ENCODE assay signal across 26 cellular contexts in genomic region chr5:52876456-52876855, GRCh38.
DNase-seq lines count a peak whose midpoint lies in the region; ATAC-seq and TF ChIP-seq lines count a peak whose summit lies in the region.
"Had no signal": no experiment of that assay in that cellular context is flagged by ENCODE, and none has a peak within 500 bp of the region (broad histone marks: within the 10 kb centered on the region; RNA-seq: fewer than 3 reads in every experiment).

No MANE protein-coding gene starts in this region.

- H4K8ac ChIP-seq in IMR-90 (ENCODE audit: low read depth in 2 of 2, low read length in 2 of 2) = peak overlapping the region in 1 of 2 experiments; percentile 57; a peak in 2 of 4 replicates

- peak overlapping the region; percentile 30; the same call in 1 of the 2 replicates for H2BK20ac ChIP-seq in IMR-90 (ENCODE audit: low read depth, low read length)

- H3K14ac ChIP-seq in IMR-90 (replicated peaks; ENCODE audit: low read depth, low read length) = peak overlapping the region; percentile 15

- H2BK5ac ChIP-seq in IMR-90 (ENCODE audit: low read depth, low read length, poor library complexity, severe bottlenecking) = peak overlapping the region; percentile 38

- 0 out of 2 replicates have a peak overlapping the region, but pooled peaks have one; percentile 14 for H2AK5ac ChIP-seq in IMR-90 (ENCODE audit: low read depth, low read length)

- H3K4me3 Mint-ChIP-seq in Calu3 (ENCODE audit: low read depth, unreplicated experiment) = no peak overlapping the region
- H3K4me3 Mint-ChIP-seq: activated CD4-positive, alpha-beta memory T cell treated with anti-CD3 and anti-CD28 coated beads for 36 hours; activated naive CD8-positive, alpha-beta T cell treated with anti-CD3 and anti-CD28 coated beads, Interleukin-2, amount 50 U/mL, for 24 hours; activated T-cell treated with anti-CD3 and anti-CD28 coated beads, Interleukin-2, amount 50 U/mL, for 72 hours; brain; nephron progenitor cell had no signal

- H3K9ac ChIP-seq in IMR-90 (ENCODE audit: low read depth, low read length) (no peak overlapping the region), rectal smooth muscle tissue (ENCODE audit: low read length) (no peak overlapping the region)
- H3K9ac ChIP-seq: BLaER1, KMS-11 had no signal

- BruUV-seq in IMR-90 (replicated peaks; lab: Mats Ljungman, UMichigan) = no TSS peak
- BruUV-seq in Calu3 (replicated peaks; lab: Mats Ljungman, UMichigan) = no TSS peak

- dilution Hi-C loops in IMR-90 (cut with HindIII; ENCODE audit: low sequenced_read_pairs, unreplicated experiment) = no loop called here

- no peak overlapping the region for H2AFZ ChIP-seq in IMR-90 (replicated peaks; ENCODE audit: low read length, poor library complexity)

- H3K4me2 ChIP-seq in IMR-90 (ENCODE audit: low read depth, low read length) = peak overlapping the region; percentile 25
- H3K4me2 ChIP-seq: BLaER1, KMS-11 had no signal

- CTCF ChIA-PET in IMR-90 (lab: Yijun Ruan, JAX) (interaction anchor here (0.7 to 1.8 kb wide), 2 partner anchors 39 to 66 kb away, joined by 3 to 4 read pairs; no protein-coding TSS in a partner anchor), Calu3 (lab: Charles Lee) (no interaction called here)

- no peak overlapping the region for H2AK9ac ChIP-seq in IMR-90 (replicated peaks; ENCODE audit: low read depth, low read length, poor library complexity)

- H3K9me3 ChIP-seq in IMR-90 (ENCODE audit: control insufficient read depth, insufficient read depth, low read length) (no peaks in the 10 kb centered on the region), right cardiac atrium (ENCODE audit: control insufficient read depth, low read length) (no peaks in the 10 kb centered on the region)
- H3K9me3 ChIP-seq: BLaER1, lower lobe of right lung, spleen, stomach, thyroid gland had no signal

- no peak for TF ChIP-seq POLR2A in IMR-90 (IDR thresholded peaks at IDR 0.05; ENCODE audit: low read depth, low read length)

- in situ Hi-C loops in IMR-90 (cut with MboI; ENCODE audit: low sequenced_read_pairs) = no loop called here

- no peak for TF ChIP-seq CTCF in IMR-90 (conservative IDR thresholded peaks at IDR 0.05; ENCODE audit: low read depth, low read length)
- no peak for TF ChIP-seq CTCF in Calu3 (IDR thresholded peaks at IDR 0.05; ENCODE audit: unreplicated experiment)

- peak overlapping the region; percentile 45; the same call in 1 of the 2 replicates for H2BK120ac ChIP-seq in IMR-90 (ENCODE audit: low read depth, low read length)

- POLR2A ChIA-PET in IMR-90 (lab: Charles Lee; ENCODE audit: unreplicated experiment) = no interaction called here

- H3K4me1 Mint-ChIP-seq in Calu3 (ENCODE audit: low read depth, unreplicated experiment) = peaks cover 9% of the 10 kb centered on the region
- H3K4me1 Mint-ChIP-seq: activated naive CD8-positive, alpha-beta T cell treated with anti-CD3 and anti-CD28 coated beads, Interleukin-2, amount 50 U/mL, for 24 hours had no signal

- no peaks in the 10 kb centered on the region for H3K27me3 Mint-ChIP-seq in Calu3 (ENCODE audit: unreplicated experiment)
- H3K27me3 Mint-ChIP-seq: activated CD4-positive, alpha-beta memory T cell treated with anti-CD3 and anti-CD28 coated beads for 36 hours; activated naive CD8-positive, alpha-beta T cell treated with anti-CD3 and anti-CD28 coated beads, Interleukin-2, amount 50 U/mL, for 24 hours had no signal

- peak; percentile 85 for ATAC-seq in IMR-90 (ENCODE audit: low read depth)
- ATAC-seq in right cardiac atrium = peak; percentile 78 to 91
- ATAC-seq in GM18511 (IDR thresholded peaks at IDR 0.05; ENCODE audit: unreplicated experiment) = no peak
- ATAC-seq: activated naive CD8-positive, alpha-beta T cell treated with anti-CD3 and anti-CD28 coated beads, Interleukin-2, amount 50 U/mL, for 24 hours; activated T-cell treated with anti-CD3 and anti-CD28 coated beads, Interleukin-2, amount 50 U/mL, for 72 hours; lower lobe of right lung had no signal

- H3K4me1 ChIP-seq in IMR-90 (ENCODE audit: control insufficient read depth, insufficient read depth, low read length) (peaks cover 5% of the 10 kb centered on the region; the same call in 1 of the 2 replicates), right cardiac atrium (ENCODE audit: control insufficient read depth, insufficient read depth, low read length) (no peaks in the 10 kb centered on the region), rectal smooth muscle tissue (ENCODE audit: control insufficient read depth, insufficient read depth, low read length) (peaks cover 4% of the 10 kb centered on the region)
- H3K4me1 ChIP-seq: BLaER1, lower lobe of right lung, thyroid gland had no signal

- H4K20me1 ChIP-seq in IMR-90 (ENCODE audit: insufficient read depth, low read length) = no peaks in the 10 kb centered on the region
- H4K20me1 ChIP-seq: BLaER1 had no signal

- H3K27ac ChIP-seq in IMR-90 (ENCODE audit: insufficient read depth, low read length) = no peak overlapping the region
- no peak overlapping the region for H3K27ac ChIP-seq in right cardiac atrium (ENCODE audit: low read length)
- H3K27ac ChIP-seq in rectal smooth muscle tissue (ENCODE audit: low read depth, low read length) = peak overlapping the region; percentile 17
- H3K27ac ChIP-seq: BLaER1, HL-60, KMS-11, lower lobe of right lung, stomach had no signal

- H3K23ac ChIP-seq in IMR-90 (ENCODE audit: low read depth, low read length) = peak overlapping the region; percentile 3; the same call in 1 of the 2 replicates

- H3K56ac ChIP-seq in IMR-90 (ENCODE audit: extremely low read depth, insufficient read depth, low read length) = peak overlapping the region; percentile 8; the same call in 1 of the 2 replicates

- intact Hi-C loops in IMR-90 (cut with micrococcal nuclease) (no loop called here), right cardiac atrium (cut with DNase I) (no loop called here), Calu3 (cut with micrococcal nuclease; ENCODE audit: unreplicated experiment) (no loop called here)

- peak overlapping the region; percentile 57; the same call in 1 of the 2 replicates for H3K18ac ChIP-seq in IMR-90 (ENCODE audit: low read depth, low read length)

- H3K4ac ChIP-seq in IMR-90 (ENCODE audit: low read depth, low read length) = peak overlapping the region; percentile 9; the same call in 1 of the 2 replicates

- DNase-seq in IMR-90 = peak; percentile 72
- DNase-seq in astrocyte of the hippocampus (ENCODE audit: low read depth, low spot score) = peak; percentile 53
- DNase-seq in right cardiac atrium = no peak
- DNase-seq in NCI-H446 (lab: John Stamatoyannopoulos, UW) = no peak
- DNase-seq in Calu3 = no peak
- DNase-seq: activated CD4-positive, alpha-beta memory T cell treated with anti-CD3 and anti-CD28 coated beads for 36 hours; activated naive CD4-positive, alpha-beta T cell; activated naive CD8-positive, alpha-beta T cell treated with anti-CD3 and anti-CD28 coated beads, Interleukin-2, amount 50 U/mL, for 24 hours; activated T-cell treated with anti-CD3 and anti-CD28 coated beads, Interleukin-2, amount 50 U/mL, for 72 hours; H7; lower lobe of right lung; MM.1S; NCI-H1105 treated with DMSO at 0.1 percent for 48 hours; NCI-H2029; NCI-H526; nephron progenitor cell; spleen; stomach; T-helper 2 cell; thyroid gland had no signal

- H3K27ac Mint-ChIP-seq in Calu3 (ENCODE audit: unreplicated experiment) = no peak overlapping the region
- H3K27ac Mint-ChIP-seq: activated CD4-positive, alpha-beta memory T cell treated with anti-CD3 and anti-CD28 coated beads for 36 hours; activated naive CD8-positive, alpha-beta T cell treated with anti-CD3 and anti-CD28 coated beads, Interleukin-2, amount 50 U/mL, for 24 hours; activated T-cell treated with anti-CD3 and anti-CD28 coated beads, Interleukin-2, amount 50 U/mL, for 72 hours; brain; nephron progenitor cell had no signal

- no peak overlapping the region for H4K91ac ChIP-seq in IMR-90 (ENCODE audit: insufficient read depth, low read depth, low read length)

- H3K9me3 Mint-ChIP-seq in Calu3 (ENCODE audit: low read depth, unreplicated experiment) = peaks cover 3% of the 10 kb centered on the region
- H3K9me3 Mint-ChIP-seq: activated CD4-positive, alpha-beta memory T cell treated with anti-CD3 and anti-CD28 coated beads for 36 hours; activated naive CD8-positive, alpha-beta T cell treated with anti-CD3 and anti-CD28 coated beads, Interleukin-2, amount 50 U/mL, for 24 hours; activated T-cell treated with anti-CD3 and anti-CD28 coated beads, Interleukin-2, amount 50 U/mL, for 72 hours; nephron progenitor cell had no signal

- H3K9me1 ChIP-seq in IMR-90 (ENCODE audit: insufficient read depth, low read length) = peaks cover 3% of the 10 kb centered on the region

- peaks cover 6% of the 10 kb centered on the region for H3K36me3 ChIP-seq in IMR-90 (ENCODE audit: control insufficient read depth, insufficient read depth, low read length)
- H3K36me3 ChIP-seq in rectal smooth muscle tissue (ENCODE audit: control insufficient read depth, insufficient read depth, low read length) = peaks cover 8% of the 10 kb centered on the region
- H3K36me3 ChIP-seq: BLaER1, lower lobe of right lung, thyroid gland had no signal

- WGBS in IMR-90 (ENCODE audit: extremely low coverage in 2 of 2, insufficient read length in 1 of 2), 2 experiments = 100% methylated on average over 1 of the region's 4 CpGs; no CpG with 5 or more reads in 1 of the 2 experiments
- 37% methylated on average over 4 of the region's 4 CpGs for WGBS in right cardiac atrium

- peak overlapping the region; percentile 50; the same call in 1 of the 2 replicates for H4K5ac ChIP-seq in IMR-90 (ENCODE audit: low read depth, low read length)

- no peak overlapping the region for H2BK15ac ChIP-seq in IMR-90 (ENCODE audit: low read depth, low read length)

- H3K27me3 ChIP-seq in IMR-90 (ENCODE audit: control insufficient read depth, insufficient read depth, low read length) = no peaks in the 10 kb centered on the region
- no peaks in the 10 kb centered on the region for H3K27me3 ChIP-seq in right cardiac atrium (ENCODE audit: control insufficient read depth, insufficient read depth)
- H3K27me3 ChIP-seq in rectal smooth muscle tissue (ENCODE audit: control insufficient read depth, insufficient read depth, low read length) = no peaks in the 10 kb centered on the region
- H3K27me3 ChIP-seq: BLaER1, spleen, stomach, thyroid gland had no signal

- TF ChIP-seq RAD21 in IMR-90 (IDR thresholded peaks at IDR 0.05; ENCODE audit: low read length) = no peak

- H3K79me1 ChIP-seq in IMR-90 (ENCODE audit: low read depth in 1 of 2, low read length in 2 of 2) = peaks cover 12 to 35% of the 10 kb centered on the region in 2 experiments; a peak in 3 of 4 replicates

- H3K36me3 Mint-ChIP-seq in Calu3 (ENCODE audit: insufficient read depth, unreplicated experiment) = no peaks in the 10 kb centered on the region
- H3K36me3 Mint-ChIP-seq: activated CD4-positive, alpha-beta memory T cell treated with anti-CD3 and anti-CD28 coated beads for 36 hours; brain had no signal

- no peak overlapping the region for H3K4me3 ChIP-seq in IMR-90 (ENCODE audit: insufficient read depth, low read depth, low read length)
- H3K4me3 ChIP-seq in right cardiac atrium (ENCODE audit: low read length) = no peak overlapping the region
- no peak overlapping the region for H3K4me3 ChIP-seq in rectal smooth muscle tissue (ENCODE audit: low read length)
- H3K4me3 ChIP-seq: BLaER1, lower lobe of right lung, spleen, stomach, thyroid gland had no signal

TF ChIP-seq in IMR-90, 13 proteins besides CTCF, POLR2A, EP300 and RAD21:
- TF ChIP-seq FOS (IDR thresholded peaks at IDR 0.05; ENCODE audit: low read depth, low read length) (peak; percentile 43; the same call in 1 of the 2 replicates), MAFK (IDR thresholded peaks at IDR 0.05; ENCODE audit: low read depth, low read length) (no peak)

Comparison
In these comparisons a context has a peak if more than half of its experiments do, and no peak if none do; other contexts are left out.
1. DNase-seq: peak in IMR-90 (single experiment) and astrocyte of the hippocampus (single experiment); none in right cardiac atrium (0 of 3), NCI-H446 (0 of 2) and Calu3 (single experiment).